Comparison of ENCODE assay signal across 1 cellular context in the genomic region with DNA sequence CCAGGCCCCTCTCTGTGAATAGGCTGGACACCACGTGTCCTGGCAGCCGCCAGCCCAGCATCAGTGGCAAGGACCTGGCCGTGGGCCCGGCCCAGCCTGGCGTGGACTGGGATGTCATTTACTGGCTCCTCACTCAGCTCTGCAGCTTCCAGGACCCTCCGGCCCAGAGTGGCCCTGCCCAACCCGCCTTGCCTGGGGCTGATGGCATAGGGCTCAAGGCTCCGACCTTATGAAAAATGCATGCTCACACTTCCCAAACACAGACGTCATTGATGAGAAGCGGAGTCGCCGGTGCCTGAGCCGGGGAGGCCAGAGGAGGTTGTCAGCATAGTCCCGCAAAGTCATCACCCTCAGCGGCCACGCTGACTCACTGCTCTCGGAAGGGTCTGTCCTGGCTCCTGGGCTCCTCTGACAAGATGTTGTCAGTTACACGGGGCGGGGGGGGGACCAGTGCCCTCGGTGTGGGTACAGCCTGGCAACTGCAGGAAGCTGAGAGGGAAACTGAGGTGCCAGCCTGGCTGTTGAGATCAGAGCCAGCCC.
TF ChIP-seq lines count a peak whose summit lies in the region.

No MANE protein-coding gene starts in this region.

TF ChIP-seq in K562, 482 proteins besides CTCF, POLR2A, EP300 and RAD21 (continues in another document):
- TF ChIP-seq ZNF551 (CRISPR knock-in tag; IDR thresholded peaks at IDR 0.05): no peak
- 0 out of 4 replicates have a peak, but pooled peaks of 1 of the 2 experiments have one; percentile 26 for TF ChIP-seq HDAC1 (IDR thresholded peaks at IDR 0.05)
- peak; percentile 78 for TF ChIP-seq ARID1B (IDR thresholded peaks at IDR 0.05)
- TF ChIP-seq, protein P1, sequence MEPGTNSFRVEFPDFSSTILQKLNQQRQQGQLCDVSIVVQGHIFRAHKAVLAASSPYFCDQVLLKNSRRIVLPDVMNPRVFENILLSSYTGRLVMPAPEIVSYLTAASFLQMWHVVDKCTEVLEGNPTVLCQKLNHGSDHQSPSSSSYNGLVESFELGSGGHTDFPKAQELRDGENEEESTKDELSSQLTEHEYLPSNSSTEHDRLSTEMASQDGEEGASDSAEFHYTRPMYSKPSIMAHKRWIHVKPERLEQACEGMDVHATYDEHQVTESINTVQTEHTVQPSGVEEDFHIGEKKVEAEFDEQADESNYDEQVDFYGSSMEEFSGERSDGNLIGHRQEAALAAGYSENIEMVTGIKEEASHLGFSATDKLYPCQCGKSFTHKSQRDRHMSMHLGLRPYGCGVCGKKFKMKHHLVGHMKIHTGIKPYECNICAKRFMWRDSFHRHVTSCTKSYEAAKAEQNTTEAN (CRISPR knock-in tag; IDR thresholded peaks at IDR 0.05): no peak
- no peak for TF ChIP-seq HDAC6 (IDR thresholded peaks at IDR 0.05; ENCODE audit: low read depth, low read length)
- no peak for TF ChIP-seq ZNF23 (CRISPR knock-in tag; IDR thresholded peaks at IDR 0.05)
- TF ChIP-seq BACH1 (tag; IDR thresholded peaks at IDR 0.05): 0 out of 2 replicates have a peak, but pooled peaks have one; percentile 45
- TF ChIP-seq NEUROD1 (IDR thresholded peaks at IDR 0.05; ENCODE audit: borderline replicate concordance, low read depth, low read length, partially characterized antibody): no peak
- no peak for TF ChIP-seq ZNF780A (CRISPR knock-in tag; IDR thresholded peaks at IDR 0.05)
- TF ChIP-seq TAF9B (IDR thresholded peaks at IDR 0.05; ENCODE audit: partially characterized antibody): no peak
- no peak for TF ChIP-seq U2AF2 (optimal IDR thresholded peaks at IDR 0.05; ENCODE audit: low read depth, low read length)
- TF ChIP-seq DPF2 (IDR thresholded peaks at IDR 0.05): peak; percentile 87
- peak; percentile 78 for TF ChIP-seq MEIS2 (IDR thresholded peaks at IDR 0.05; ENCODE audit: partially characterized antibody)
- TF ChIP-seq NFRKB (IDR thresholded peaks at IDR 0.05; ENCODE audit: low read depth): no peak
- TF ChIP-seq TSC22D4 (tag; IDR thresholded peaks at IDR 0.05): no peak
- no peak for TF ChIP-seq PURB (CRISPR knock-in tag; IDR thresholded peaks at IDR 0.05; ENCODE audit: low read depth)
- no peak for TF ChIP-seq MGA (IDR thresholded peaks at IDR 0.05)
- TF ChIP-seq KDM2B (CRISPR knock-in tag; IDR thresholded peaks at IDR 0.05): no peak
- TF ChIP-seq, protein P2, sequence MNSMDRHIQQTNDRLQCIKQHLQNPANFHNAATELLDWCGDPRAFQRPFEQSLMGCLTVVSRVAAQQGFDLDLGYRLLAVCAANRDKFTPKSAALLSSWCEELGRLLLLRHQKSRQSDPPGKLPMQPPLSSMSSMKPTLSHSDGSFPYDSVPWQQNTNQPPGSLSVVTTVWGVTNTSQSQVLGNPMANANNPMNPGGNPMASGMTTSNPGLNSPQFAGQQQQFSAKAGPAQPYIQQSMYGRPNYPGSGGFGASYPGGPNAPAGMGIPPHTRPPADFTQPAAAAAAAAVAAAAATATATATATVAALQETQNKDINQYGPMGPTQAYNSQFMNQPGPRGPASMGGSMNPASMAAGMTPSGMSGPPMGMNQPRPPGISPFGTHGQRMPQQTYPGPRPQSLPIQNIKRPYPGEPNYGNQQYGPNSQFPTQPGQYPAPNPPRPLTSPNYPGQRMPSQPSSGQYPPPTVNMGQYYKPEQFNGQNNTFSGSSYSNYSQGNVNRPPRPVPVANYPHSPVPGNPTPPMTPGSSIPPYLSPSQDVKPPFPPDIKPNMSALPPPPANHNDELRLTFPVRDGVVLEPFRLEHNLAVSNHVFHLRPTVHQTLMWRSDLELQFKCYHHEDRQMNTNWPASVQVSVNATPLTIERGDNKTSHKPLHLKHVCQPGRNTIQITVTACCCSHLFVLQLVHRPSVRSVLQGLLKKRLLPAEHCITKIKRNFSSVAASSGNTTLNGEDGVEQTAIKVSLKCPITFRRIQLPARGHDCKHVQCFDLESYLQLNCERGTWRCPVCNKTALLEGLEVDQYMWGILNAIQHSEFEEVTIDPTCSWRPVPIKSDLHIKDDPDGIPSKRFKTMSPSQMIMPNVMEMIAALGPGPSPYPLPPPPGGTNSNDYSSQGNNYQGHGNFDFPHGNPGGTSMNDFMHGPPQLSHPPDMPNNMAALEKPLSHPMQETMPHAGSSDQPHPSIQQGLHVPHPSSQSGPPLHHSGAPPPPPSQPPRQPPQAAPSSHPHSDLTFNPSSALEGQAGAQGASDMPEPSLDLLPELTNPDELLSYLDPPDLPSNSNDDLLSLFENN (IDR thresholded peaks at IDR 0.05; ENCODE audit: low read depth in 2 of 2, low read length in 2 of 2): no peak
- TF ChIP-seq SPI1 (IDR thresholded peaks at IDR 0.05; ENCODE audit: borderline replicate concordance, low read depth, low read length): no peak
- no peak for TF ChIP-seq MXI1 (IDR thresholded peaks at IDR 0.05; ENCODE audit: low read depth, low read length)
- TF ChIP-seq EP400 (IDR thresholded peaks at IDR 0.05): peak; percentile 17; the same call in 1 of the 2 replicates
- TF ChIP-seq FOXK2 (conservative IDR thresholded peaks at IDR 0.05 in 1 of 2, IDR thresholded peaks at IDR 0.05 in 1 of 2; ENCODE audit: low read depth in 2 of 2): peak in 1 of 2 experiments; percentile 50; a peak in 1 of 4 replicates
- TF ChIP-seq MAFG (tag; conservative IDR thresholded peaks at IDR 0.05): peak; percentile 88
- no peak for TF ChIP-seq NFE2L1 (tag; IDR thresholded peaks at IDR 0.05; ENCODE audit: borderline replicate concordance, low read depth)
- no peak for TF ChIP-seq TRIM24 (IDR thresholded peaks at IDR 0.05)
- no peak for TF ChIP-seq POLR2AphosphoS5 (IDR thresholded peaks at IDR 0.05; ENCODE audit: control insufficient read depth, insufficient read depth, low read depth, low read length)
- TF ChIP-seq ZNF12 (CRISPR knock-in tag; IDR thresholded peaks at IDR 0.05): no peak
- no peak for TF ChIP-seq LARP7 (IDR thresholded peaks at IDR 0.05)
- TF ChIP-seq, protein P3, sequence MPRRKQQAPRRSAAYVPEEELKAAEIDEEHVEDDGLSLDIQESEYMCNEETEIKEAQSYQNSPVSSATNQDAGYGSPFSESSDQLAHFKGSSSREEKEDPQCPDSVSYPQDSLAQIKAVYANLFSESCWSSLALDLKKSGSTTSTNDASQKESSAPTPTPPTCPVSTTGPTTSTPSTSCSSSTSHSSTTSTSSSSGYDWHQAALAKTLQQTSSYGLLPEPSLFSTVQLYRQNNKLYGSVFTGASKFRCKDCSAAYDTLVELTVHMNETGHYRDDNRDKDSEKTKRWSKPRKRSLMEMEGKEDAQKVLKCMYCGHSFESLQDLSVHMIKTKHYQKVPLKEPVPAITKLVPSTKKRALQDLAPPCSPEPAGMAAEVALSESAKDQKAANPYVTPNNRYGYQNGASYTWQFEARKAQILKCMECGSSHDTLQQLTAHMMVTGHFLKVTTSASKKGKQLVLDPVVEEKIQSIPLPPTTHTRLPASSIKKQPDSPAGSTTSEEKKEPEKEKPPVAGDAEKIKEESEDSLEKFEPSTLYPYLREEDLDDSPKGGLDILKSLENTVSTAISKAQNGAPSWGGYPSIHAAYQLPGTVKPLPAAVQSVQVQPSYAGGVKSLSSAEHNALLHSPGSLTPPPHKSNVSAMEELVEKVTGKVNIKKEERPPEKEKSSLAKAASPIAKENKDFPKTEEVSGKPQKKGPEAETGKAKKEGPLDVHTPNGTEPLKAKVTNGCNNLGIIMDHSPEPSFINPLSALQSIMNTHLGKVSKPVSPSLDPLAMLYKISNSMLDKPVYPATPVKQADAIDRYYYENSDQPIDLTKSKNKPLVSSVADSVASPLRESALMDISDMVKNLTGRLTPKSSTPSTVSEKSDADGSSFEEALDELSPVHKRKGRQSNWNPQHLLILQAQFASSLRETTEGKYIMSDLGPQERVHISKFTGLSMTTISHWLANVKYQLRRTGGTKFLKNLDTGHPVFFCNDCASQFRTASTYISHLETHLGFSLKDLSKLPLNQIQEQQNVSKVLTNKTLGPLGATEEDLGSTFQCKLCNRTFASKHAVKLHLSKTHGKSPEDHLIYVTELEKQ (CRISPR knock-in tag; IDR thresholded peaks at IDR 0.05): no peak
- peak; percentile 89 for TF ChIP-seq NFE2 (IDR thresholded peaks at IDR 0.05; ENCODE audit: low read depth)
- no peak for TF ChIP-seq STAG1 (CRISPR knock-in tag; IDR thresholded peaks at IDR 0.05; ENCODE audit: borderline replicate concordance)
- no peak for TF ChIP-seq ZNF124 (CRISPR knock-in tag; IDR thresholded peaks at IDR 0.05)
- TF ChIP-seq HNRNPK (IDR thresholded peaks at IDR 0.05; ENCODE audit: low read depth, low read length, poor library complexity, severe bottlenecking): no peak
- TF ChIP-seq POLR2G (IDR thresholded peaks at IDR 0.05; ENCODE audit: low read depth, low read length): 0 out of 2 replicates have a peak, but pooled peaks have one; percentile 35
- TF ChIP-seq FOS (IDR thresholded peaks at IDR 0.05; ENCODE audit: extremely low read depth, insufficient read length): no peak
- TF ChIP-seq, protein P4, sequence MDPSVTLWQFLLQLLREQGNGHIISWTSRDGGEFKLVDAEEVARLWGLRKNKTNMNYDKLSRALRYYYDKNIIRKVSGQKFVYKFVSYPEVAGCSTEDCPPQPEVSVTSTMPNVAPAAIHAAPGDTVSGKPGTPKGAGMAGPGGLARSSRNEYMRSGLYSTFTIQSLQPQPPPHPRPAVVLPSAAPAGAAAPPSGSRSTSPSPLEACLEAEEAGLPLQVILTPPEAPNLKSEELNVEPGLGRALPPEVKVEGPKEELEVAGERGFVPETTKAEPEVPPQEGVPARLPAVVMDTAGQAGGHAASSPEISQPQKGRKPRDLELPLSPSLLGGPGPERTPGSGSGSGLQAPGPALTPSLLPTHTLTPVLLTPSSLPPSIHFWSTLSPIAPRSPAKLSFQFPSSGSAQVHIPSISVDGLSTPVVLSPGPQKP (CRISPR knock-in tag; IDR thresholded peaks at IDR 0.05): no peak
- peak; percentile 15 to 34; a peak in 3 of 4 replicates for TF ChIP-seq NRF1 (conservative IDR thresholded peaks at IDR 0.05 in 1 of 2, IDR thresholded peaks at IDR 0.05 in 1 of 2)
- no peak for TF ChIP-seq ZNF174 (CRISPR knock-in tag; IDR thresholded peaks at IDR 0.05)
- TF ChIP-seq HDAC8 (tag; IDR thresholded peaks at IDR 0.05): no peak
- TF ChIP-seq ZNF263 (CRISPR knock-in tag; IDR thresholded peaks at IDR 0.05; ENCODE audit: borderline replicate concordance): no peak
